Comparison of ENCODE assay signal across 8 cellular contexts in genomic region chr5:1792842-1793266, GRCh38. TPM values are rescaled to one million over a fixed set of nuclear protein-coding genes. Genes with fewer than 3 reads are reported as not detected.
DNase-seq lines count a peak whose midpoint lies in the region; ATAC-seq and TF ChIP-seq lines count a peak whose summit lies in the region.

No MANE protein-coding gene starts in this region.

- 0 out of 2 replicates have a peak, but pooled peaks cover 6% of the 10 kb centered on the region for H3K79me2 ChIP-seq in KMS-11 (ENCODE audit: insufficient read depth, low read depth)

- H3K4me3 Mint-ChIP-seq in activated CD4-positive, alpha-beta T cell treated with anti-CD3 and anti-CD28 coated beads for 36 hours: peak overlapping the region; percentile 66
- no peak overlapping the region for H3K4me3 Mint-ChIP-seq in progenitor cell of endocrine pancreas (ENCODE audit: low read depth)

- no peaks in the 10 kb centered on the region for H3K9me3 Mint-ChIP-seq in activated CD4-positive, alpha-beta T cell treated with anti-CD3 and anti-CD28 coated beads for 36 hours (ENCODE audit: low read depth)
- H3K9me3 Mint-ChIP-seq in progenitor cell of endocrine pancreas (ENCODE audit: low read depth): no peaks in the 10 kb centered on the region

- peaks cover 76% of the 10 kb centered on the region for H3K4me1 Mint-ChIP-seq in activated CD4-positive, alpha-beta T cell treated with anti-CD3 and anti-CD28 coated beads for 36 hours
- H3K4me1 Mint-ChIP-seq in progenitor cell of endocrine pancreas (ENCODE audit: low read depth): no peaks in the 10 kb centered on the region

- peaks cover 11% of the 10 kb centered on the region for H3K36me3 Mint-ChIP-seq in activated CD4-positive, alpha-beta T cell treated with anti-CD3 and anti-CD28 coated beads for 36 hours (ENCODE audit: low read depth)
- no peaks in the 10 kb centered on the region for H3K36me3 Mint-ChIP-seq in progenitor cell of endocrine pancreas (ENCODE audit: insufficient read depth)

- peak overlapping the region; percentile 93 for H3K27ac Mint-ChIP-seq in activated CD4-positive, alpha-beta T cell treated with anti-CD3 and anti-CD28 coated beads for 36 hours
- no peak overlapping the region for H3K27ac Mint-ChIP-seq in progenitor cell of endocrine pancreas

- peaks cover 54% of the 10 kb centered on the region for H3K4me1 ChIP-seq in KMS-11 (ENCODE audit: low read depth, poor library complexity, severe bottlenecking)
- peaks cover 20% of the 10 kb centered on the region for H3K4me1 ChIP-seq in effector memory CD4-positive, alpha-beta T cell (ENCODE audit: control insufficient read depth, insufficient read depth, low read length, poor library complexity, severe bottlenecking)

- no peaks in the 10 kb centered on the region for H3K9me3 ChIP-seq in effector memory CD4-positive, alpha-beta T cell (ENCODE audit: control insufficient read depth, low read length)

- peak overlapping the region; percentile 98 for H3K27ac ChIP-seq in KMS-11
- peak overlapping the region; percentile 51 for H3K27ac ChIP-seq in effector memory CD4-positive, alpha-beta T cell (ENCODE audit: insufficient read depth, low read length, poor library complexity, severe bottlenecking)

- H3K27me3 ChIP-seq in KMS-11 (ENCODE audit: insufficient read depth, low read depth): no peaks in the 10 kb centered on the region
- H3K27me3 ChIP-seq in effector memory CD4-positive, alpha-beta T cell (replicated peaks; ENCODE audit: control insufficient read depth, insufficient read depth, low read length, poor library complexity, severe bottlenecking): no peaks in the 10 kb centered on the region

- ATAC-seq in GM21619 (IDR thresholded peaks at IDR 0.05; ENCODE audit: unreplicated experiment): peak; percentile 95
- peak; percentile 91 for ATAC-seq in activated CD4-positive, alpha-beta T cell treated with anti-CD3 and anti-CD28 coated beads for 36 hours

- peak overlapping the region; percentile 70 for H3K9ac ChIP-seq in KMS-11

- no peak for TF ChIP-seq CTCF in KMS-11 (conservative IDR thresholded peaks at IDR 0.05; ENCODE audit: low read depth, low read length)
- TF ChIP-seq CTCF in progenitor cell of endocrine pancreas (IDR thresholded peaks at IDR 0.05; ENCODE audit: unreplicated experiment): no peak

- POLR2A ChIA-PET in activated CD4-positive, alpha-beta T cell treated with anti-CD3 and anti-CD28 coated beads for 36 hours (lab: Charles Lee): interaction anchor here (0.7 kb wide), 1 partner anchor 926 kb away, joined by 4 read pairs; no protein-coding TSS in a partner anchor

- no peaks in the 10 kb centered on the region for H4K20me1 ChIP-seq in KMS-11 (ENCODE audit: insufficient read depth)

- intact Hi-C loops in activated CD4-positive, alpha-beta T cell treated with anti-CD3 and anti-CD28 coated beads for 36 hours (cut with DNase I, micrococcal nuclease): loop anchor here (1.0 to 10.0 kb wide), 3 partner anchors 7 to 478 kb away; no protein-coding TSS in a partner anchor

- DNase-seq in EH (ENCODE audit: low read depth) (peak; percentile 90), nucleus accumbens (lab: John Stamatoyannopoulos, UW) (no peak), progenitor cell of endocrine pancreas (ENCODE audit: low spot score, unreplicated experiment) (no peak)
- peak; percentile 88 for DNase-seq in activated CD4-positive, alpha-beta T cell treated with anti-CD3 and anti-CD28 coated beads for 36 hours
- peak; percentile 59 to 68 (median 60) for DNase-seq in effector memory CD4-positive, alpha-beta T cell
- DNase-seq in stimulated activated CD4-positive, alpha-beta T cell treated with anti-CD3 and anti-CD28 coated beads, Interleukin-1b, Interleukin-23, amount 100 ng/mL, for 4 hours (ENCODE audit: low read depth in 2 of 2): peak; percentile 27 to 60

- peak overlapping the region; percentile 97 for H3K4me2 ChIP-seq in KMS-11

- peak overlapping the region; percentile 49 for H2AFZ ChIP-seq in KMS-11 (ENCODE audit: low read depth)

- no peaks in the 10 kb centered on the region for H3K27me3 Mint-ChIP-seq in activated CD4-positive, alpha-beta T cell treated with anti-CD3 and anti-CD28 coated beads for 36 hours
- peaks cover 15% of the 10 kb centered on the region for H3K27me3 Mint-ChIP-seq in progenitor cell of endocrine pancreas

- CTCF ChIA-PET in activated CD4-positive, alpha-beta T cell treated with anti-CD3 and anti-CD28 coated beads for 36 hours (lab: Charles Lee): interaction anchor here (0.7 to 2.0 kb wide), 4 partner anchors 10 to 1123 kb away, joined by 3 to 10 read pairs (median 4); no protein-coding TSS in a partner anchor

- peaks cover 1% of the 10 kb centered on the region; the same call in 1 of the 2 replicates for H3K36me3 ChIP-seq in KMS-11 (ENCODE audit: insufficient read depth)
- peaks cover 6% of the 10 kb centered on the region for H3K36me3 ChIP-seq in effector memory CD4-positive, alpha-beta T cell (ENCODE audit: control insufficient read depth, insufficient read depth, low read length)

- no peak overlapping the region for H3K4me3 ChIP-seq in KMS-11 (IDR thresholded peaks at IDR 0.05; ENCODE audit: insufficient read depth, low read depth, low read length)
- H3K4me3 ChIP-seq in effector memory CD4-positive, alpha-beta T cell (ENCODE audit: insufficient read depth, low read depth, low read length, poor library complexity, severe bottlenecking): peak overlapping the region; percentile 9

RNA-seq across cellular contexts. Expression of gene MRPL36, which starts 6.8 kb away (rescaled TPM):
- 10 to 100 TPM; 51.4 to 64.9 TPM for total RNA-seq in activated CD4-positive, alpha-beta T cell treated with anti-CD3 and anti-CD28 coated beads for 36 hours
- total RNA-seq in progenitor cell of endocrine pancreas: 40.5 and 40.6 TPM in 2 replicates

RNA-seq across cellular contexts. Expression of gene NDUFS6, which starts 8.4 kb away (rescaled TPM):
- total RNA-seq in activated CD4-positive, alpha-beta T cell treated with anti-CD3 and anti-CD28 coated beads for 36 hours: 10 to 100 TPM; 18.8 to 37.1 TPM
- total RNA-seq in progenitor cell of endocrine pancreas: 33.0 and 36.4 TPM in 2 replicates

Comparison
In these comparisons a context has a peak if more than half of its experiments do, and no peak if none do; other contexts are left out.
1. DNase-seq: peak in EH (single experiment), activated CD4-positive, alpha-beta T cell treated with anti-CD3 and anti-CD28 coated beads for 36 hours (single experiment), effector memory CD4-positive, alpha-beta T cell (3 of 3) and stimulated activated CD4-positive, alpha-beta T cell treated with anti-CD3 and anti-CD28 coated beads, Interleukin-1b, Interleukin-23, amount 100 ng/mL, for 4 hours (2 of 2); none in nucleus accumbens (0 of 56) and progenitor cell of endocrine pancreas (single experiment).